In the genomic region with DNA sequence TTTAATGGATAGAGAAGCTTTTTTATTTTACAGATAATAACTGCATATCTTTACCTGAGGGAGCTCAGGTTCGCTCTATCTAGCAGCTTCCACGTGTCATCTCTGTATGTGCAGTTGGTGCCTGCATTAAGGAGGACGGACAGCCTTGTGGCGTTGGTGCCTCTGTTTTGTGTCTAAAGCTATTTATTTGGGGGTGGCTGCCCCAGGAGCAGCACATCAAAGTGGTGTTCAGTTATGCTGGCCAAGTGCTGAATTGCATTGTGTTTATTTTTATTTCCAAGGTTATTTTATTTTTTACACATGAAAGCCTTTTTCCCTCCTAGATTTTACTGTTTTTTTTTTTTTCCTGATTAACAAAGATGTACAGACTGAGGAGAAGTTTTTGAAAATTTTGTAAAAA, we compare ENCODE assay signal across 12 cellular contexts. TPM values are rescaled to one million over a fixed set of nuclear protein-coding genes. Genes with fewer than 3 reads are reported as not detected.
DNase-seq lines count a peak whose midpoint lies in the region; ATAC-seq, FAIRE-seq and TF ChIP-seq lines count a peak whose summit lies in the region.
"Had no signal": no experiment of that assay in that cellular context is flagged by ENCODE, and none has a peak within 500 bp of the region (broad histone marks: within the 10 kb centered on the region; RNA-seq: fewer than 3 reads in every experiment).

No MANE protein-coding gene starts in this region.

- H3K9me3 ChIP-seq in CD8-positive, alpha-beta T cell (ENCODE audit: low read length), result no peaks in the 10 kb centered on the region
- H3K9me3 ChIP-seq in Loucy (ENCODE audit: insufficient read depth, low read depth, low read length) (no peaks in the 10 kb centered on the region), K562 (replicated peaks; ENCODE audit: control insufficient read depth, insufficient read depth, low read depth, low read length) (no peaks in the 10 kb centered on the region)
- H3K9me3 ChIP-seq: body of pancreas, gastrocnemius medialis had no signal

- H3K4me3 Mint-ChIP-seq in CD8-positive, alpha-beta T cell, result peak overlapping the region; percentile 87
- H3K4me3 Mint-ChIP-seq in nephron, result no peak overlapping the region

- peak; percentile 22 for TF ChIP-seq CTCF in CD8-positive, alpha-beta T cell (IDR thresholded peaks at IDR 0.05)
- TF ChIP-seq CTCF in Loucy (conservative IDR thresholded peaks at IDR 0.05; ENCODE audit: low read length) (peak; percentile 28), K562 (IDR thresholded peaks at IDR 0.05 in 2 of 3, conservative IDR thresholded peaks at IDR 0.05 in 1 of 3; ENCODE audit: insufficient read depth in 2 of 3, low read depth in 1 of 3, low read length in 3 of 3) (no peak), nephron (IDR thresholded peaks at IDR 0.05; ENCODE audit: unreplicated experiment in 3 of 3) (no peak)

- TF ChIP-seq POLR2A in K562 (conservative IDR thresholded peaks at IDR 0.05), result no peak

- no peaks in the 10 kb centered on the region for H3K27me3 Mint-ChIP-seq in CD8-positive, alpha-beta T cell (ENCODE audit: low read depth)
- H3K27me3 Mint-ChIP-seq in nephron (ENCODE audit: low read depth), result peaks cover 5% of the 10 kb centered on the region

- H4K20me1 ChIP-seq in Loucy (ENCODE audit: insufficient read depth, low read length, poor library complexity, severe bottlenecking) (no peaks in the 10 kb centered on the region), K562 (replicated peaks; ENCODE audit: control insufficient read depth, insufficient read depth, low read length) (no peaks in the 10 kb centered on the region)

- H3K4me1 Mint-ChIP-seq in CD8-positive, alpha-beta T cell (ENCODE audit: low read depth), result peaks cover 91% of the 10 kb centered on the region
- peaks cover 82% of the 10 kb centered on the region for H3K4me1 Mint-ChIP-seq in nephron

- H3K9me3 Mint-ChIP-seq in CD8-positive, alpha-beta T cell, result no peaks in the 10 kb centered on the region
- no peaks in the 10 kb centered on the region for H3K9me3 Mint-ChIP-seq in nephron

- POLR2A ChIA-PET in CD8-positive, alpha-beta T cell (lab: Charles Lee), result interaction anchor here (0.7 to 6.1 kb wide), 15 partner anchors 12 to 1500 kb away, joined by 3 to 96 read pairs (median 5); a partner anchor contains a TSS
- POLR2A ChIA-PET in K562 (lab: Yijun Ruan, JAX), result interaction anchor here (0.5 to 0.8 kb wide), 2 partner anchors 10 to 11 kb away, joined by 3 to 5 read pairs; no protein-coding TSS in a partner anchor

- peak overlapping the region; percentile 77 for H3K27ac ChIP-seq in CD8-positive, alpha-beta T cell (ENCODE audit: low read depth, low read length)
- H3K27ac ChIP-seq in K562 (ENCODE audit: extremely low read depth, low read depth, low read length), result peak overlapping the region; percentile 73; the same call in 2 of the 3 replicates

- peaks cover 80% of the 10 kb centered on the region for H3K79me2 ChIP-seq in Loucy (ENCODE audit: insufficient read depth, low read length)
- peaks cover 91% of the 10 kb centered on the region for H3K79me2 ChIP-seq in K562 (ENCODE audit: control insufficient read depth, insufficient read depth, low read length)

- peaks cover 8% of the 10 kb centered on the region for H3F3A ChIP-seq in Loucy (ENCODE audit: low read depth)

- TF ChIP-seq RAD21 in K562 (CRISPR knock-in tag; conservative IDR thresholded peaks at IDR 0.05 in 1 of 2, IDR thresholded peaks at IDR 0.05 in 1 of 2), result no peak

- H3K36me3 ChIP-seq in CD8-positive, alpha-beta T cell (ENCODE audit: insufficient read depth, low read length), result no peaks in the 10 kb centered on the region
- H3K36me3 ChIP-seq in Loucy (ENCODE audit: insufficient read depth, low read length), result no peaks in the 10 kb centered on the region
- H3K36me3 ChIP-seq in K562 (ENCODE audit: control insufficient read depth, insufficient read depth, low read length), result peaks cover 6% of the 10 kb centered on the region; the same call in 1 of the 3 replicates
- H3K36me3 ChIP-seq: gastrocnemius medialis had no signal

- peak overlapping the region; percentile 90 for H3K4me2 ChIP-seq in Loucy (ENCODE audit: low read depth, low read length, poor library complexity, severe bottlenecking)
- no peak overlapping the region for H3K4me2 ChIP-seq in K562 (ENCODE audit: insufficient read depth, low read length)

- H3K27ac Mint-ChIP-seq in CD8-positive, alpha-beta T cell, result peak overlapping the region; percentile 98
- H3K27ac Mint-ChIP-seq in nephron, result peak overlapping the region; percentile 62 to 77 (median 68)

- peak in 1 of 7 experiments; percentile 39 for DNase-seq in CD8-positive, alpha-beta T cell
- peak in 1 of 4 experiments; percentile 52 for DNase-seq in K562 (ENCODE audit: extremely low read depth in 1 of 4, low spot score in 3 of 4)
- DNase-seq in epidermal melanocyte (ENCODE audit: insufficient read length, low spot score), result no peak
- DNase-seq: gastrocnemius medialis, NCI-H1694, occipital lobe had no signal

- intact Hi-C loops in CD8-positive, alpha-beta T cell (cut with DNase I, micrococcal nuclease), result loop anchor here in 1 of 2 experiments (2.0 kb wide), 1 partner anchor 13 kb away; no protein-coding TSS in a partner anchor
- intact Hi-C loops in K562 (cut with micrococcal nuclease), result no loop called here

- no peaks in the 10 kb centered on the region for H3K9me1 ChIP-seq in K562 (ENCODE audit: control insufficient read depth, insufficient read depth, low read length)

- CTCF ChIA-PET in CD8-positive, alpha-beta T cell (lab: Charles Lee), result interaction anchor here (0.6 to 7.5 kb wide), 11 partner anchors 10 to 121 kb away, joined by 3 to 90 read pairs (median 3); no protein-coding TSS in a partner anchor
- CTCF ChIA-PET in K562 (lab: Yijun Ruan, JAX; ENCODE audit: low intra/inter-chr PET ratio), result interaction anchor here (0.7 kb wide), 1 partner anchor 133 kb away, joined by 5 read pairs; no protein-coding TSS in a partner anchor

- H3K9me2 ChIP-seq in Loucy (replicated peaks; ENCODE audit: low read depth, low read length), result no peaks in the 10 kb centered on the region

- FAIRE-seq in K562 (lab: Jason Lieb, UNC), result no peak

- BruUV-seq in K562 (replicated peaks; lab: Mats Ljungman, UMichigan), result no TSS peak

- 19% methylated on average over 4 of the region's 4 CpGs for WGBS in K562 (ENCODE audit: insufficient coverage, low coverage, missing lambda C conversion rate)

- in situ Hi-C loops in K562 (cut with MboI), result no loop called here

- no peak for TF ChIP-seq EP300 in K562 (IDR thresholded peaks at IDR 0.05; ENCODE audit: low read length)

- ATAC-seq in CD8-positive, alpha-beta T cell, result no peak
- ATAC-seq in K562 (peak; percentile 31), HG03432 (IDR thresholded peaks at IDR 0.05; ENCODE audit: unreplicated experiment) (no peak), GM19328 (IDR thresholded peaks at IDR 0.05; ENCODE audit: unreplicated experiment) (no peak), HG03139 (IDR thresholded peaks at IDR 0.05; ENCODE audit: unreplicated experiment) (no peak)
- ATAC-seq: body of pancreas had no signal

- peak overlapping the region; percentile 57 for H3K4me3 ChIP-seq in CD8-positive, alpha-beta T cell (ENCODE audit: low read depth, low read length)
- H3K4me3 ChIP-seq in Loucy (ENCODE audit: low read length, poor library complexity, severe bottlenecking) (peak overlapping the region; percentile 73), K562 (no peak overlapping the region)
- H3K4me3 ChIP-seq: body of pancreas, gastrocnemius medialis had no signal

- H3K27me3 ChIP-seq in CD8-positive, alpha-beta T cell (ENCODE audit: insufficient read depth, low read length), result no peaks in the 10 kb centered on the region
- no peaks in the 10 kb centered on the region for H3K27me3 ChIP-seq in Loucy (ENCODE audit: insufficient read depth, low read length, poor library complexity, severe bottlenecking)
- no peaks in the 10 kb centered on the region for H3K27me3 ChIP-seq in K562 (ENCODE audit: control insufficient read depth in 2 of 2, insufficient read depth in 2 of 2, low read length in 2 of 2)
- H3K27me3 ChIP-seq: body of pancreas, gastrocnemius medialis had no signal

- H3K9ac ChIP-seq in Loucy (ENCODE audit: low read depth, low read length, poor library complexity, severe bottlenecking), result peak overlapping the region; percentile 69
- peak overlapping the region in 1 of 2 experiments; percentile 38; a peak in 3 of 4 replicates for H3K9ac ChIP-seq in K562 (ENCODE audit: insufficient read depth in 1 of 2, low read depth in 2 of 2, low read length in 2 of 2)

- peaks cover 89% of the 10 kb centered on the region for H3K4me1 ChIP-seq in CD8-positive, alpha-beta T cell (ENCODE audit: insufficient read depth, low read length)
- peaks cover 86% of the 10 kb centered on the region for H3K4me1 ChIP-seq in Loucy (ENCODE audit: insufficient read depth, low read length, poor library complexity, severe bottlenecking)
- peaks cover 51 to 83% of the 10 kb centered on the region in 2 experiments for H3K4me1 ChIP-seq in K562 (replicated peaks in 1 of 2; ENCODE audit: control insufficient read depth in 2 of 2, insufficient read depth in 2 of 2, low read length in 2 of 2)

- H3K36me3 Mint-ChIP-seq in CD8-positive, alpha-beta T cell, result peaks cover 5% of the 10 kb centered on the region
- no peaks in the 10 kb centered on the region for H3K36me3 Mint-ChIP-seq in nephron (ENCODE audit: low read depth)

- H2AFZ ChIP-seq in Loucy (ENCODE audit: low read length) (peak overlapping the region; percentile 49; the same call in 1 of the 2 replicates), K562 (ENCODE audit: low read depth, low read length) (peak overlapping the region; percentile 57)

TF ChIP-seq in K562, 482 proteins besides CTCF, POLR2A, EP300 and RAD21 (continues in another document):
- TF ChIP-seq ZNF316 (IDR thresholded peaks at IDR 0.05), result no peak

RNA-seq across cellular contexts. Expression of a gene that starts 59.7 kb away (rescaled TPM):
- total RNA-seq in CD8-positive, alpha-beta T cell, result 100 to 1,000 TPM; 109 to 118 TPM
- 7.4 and 11.3 TPM in 2 replicates for total RNA-seq in K562 (2011; cell fraction: chromatin; rRNA removed; ENCODE audit: low replicate concordance)
- 6.5 and 7.0 TPM in 2 replicates for total RNA-seq in K562 (2011; cell fraction: nucleolus; rRNA removed)
- 12.8 and 16.6 TPM in 2 replicates for total RNA-seq in K562 (2011; cell fraction: nucleoplasm; rRNA removed)
- total RNA-seq in K562 (2014; rRNA removed) (13.4 and 14.0 TPM in 2 replicates), K562 (2014; rRNA removed; fragmentation: Illumina TruSeq; extraction: Trizol) (20.2 and 23.5 TPM in 2 replicates), K562 (2015; rRNA removed; fragmentation: Illumina TruSeq; extraction: Trizol) (20.9 and 22.4 TPM in 2 replicates), K562 (2021) (35.9 and 39.2 TPM in 2 replicates)
- polyA plus RNA-seq in K562 (2011; rRNA removed) (19.9 and 28.7 TPM in 2 replicates), K562 (2014; fragmentation: Illumina TruSeq; extraction: Trizol) (22.6 and 23.4 TPM in 2 replicates), K562 (2014; fragmentation: Nextera tagmentation; extraction: Ambion mirVana) (1 to 10 TPM; 3.7 to 4.3 TPM), K562 (2014; rRNA removed) (18.9 and 19.1 TPM in 2 replicates)
- 12.9 and 15.7 TPM in 2 replicates for polyA plus RNA-seq in K562 (2011; cell fraction: cytosol; rRNA removed)
- 5.6 and 7.4 TPM in 2 replicates for polyA plus RNA-seq in K562 (2011; cell fraction: nucleus; rRNA removed)
- 13.8 and 16.0 TPM in 2 replicates for polyA plus RNA-seq in K562 (2012)
- 31.7 and 36.8 TPM in 2 replicates for polyA minus RNA-seq in K562 (2011; rRNA and poly(A)+ RNA removed)
- polyA minus RNA-seq in K562 (2011; cell fraction: cytosol; rRNA and poly(A)+ RNA removed), result 15.4 and 26.3 TPM in 2 replicates
- 2.8 and 6.1 TPM in 2 replicates for polyA minus RNA-seq in K562 (2011; cell fraction: nucleus; rRNA and poly(A)+ RNA removed)

Comparison
In these comparisons a context has a peak if more than half of its experiments do, and no peak if none do; other contexts are left out.
1. CTCF ChIP-seq: peak in CD8-positive, alpha-beta T cell (single experiment) and Loucy (single experiment); none in K562 (0 of 3) and nephron (0 of 3).